ENCODE assay signal across 1 cellular context in the genomic region with DNA sequence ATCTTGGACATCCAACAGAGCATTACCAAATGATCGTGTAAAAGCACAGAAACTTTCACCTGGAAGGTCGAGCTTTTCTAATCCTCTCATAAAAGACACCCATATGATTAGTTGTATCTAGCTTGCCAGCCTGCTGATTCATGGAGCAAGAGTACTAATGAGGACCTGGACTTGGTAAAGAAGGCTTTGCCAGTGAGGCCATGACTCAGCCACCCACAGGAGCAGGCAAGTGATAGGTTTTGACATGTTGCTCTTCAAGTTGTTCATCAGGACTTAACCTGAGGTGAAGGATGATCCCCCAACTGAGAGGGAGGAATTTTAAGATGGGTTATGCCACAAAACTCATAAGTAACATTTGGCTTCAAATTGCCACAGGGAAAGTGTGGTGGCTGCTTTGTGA.
TF ChIP-seq lines count a peak whose summit lies in the region.

No MANE protein-coding gene starts in this region.

TF ChIP-seq in GM12878, 131 proteins besides CTCF, POLR2A, EP300 and RAD21 (continued from another document):
- TF ChIP-seq, protein P1, sequence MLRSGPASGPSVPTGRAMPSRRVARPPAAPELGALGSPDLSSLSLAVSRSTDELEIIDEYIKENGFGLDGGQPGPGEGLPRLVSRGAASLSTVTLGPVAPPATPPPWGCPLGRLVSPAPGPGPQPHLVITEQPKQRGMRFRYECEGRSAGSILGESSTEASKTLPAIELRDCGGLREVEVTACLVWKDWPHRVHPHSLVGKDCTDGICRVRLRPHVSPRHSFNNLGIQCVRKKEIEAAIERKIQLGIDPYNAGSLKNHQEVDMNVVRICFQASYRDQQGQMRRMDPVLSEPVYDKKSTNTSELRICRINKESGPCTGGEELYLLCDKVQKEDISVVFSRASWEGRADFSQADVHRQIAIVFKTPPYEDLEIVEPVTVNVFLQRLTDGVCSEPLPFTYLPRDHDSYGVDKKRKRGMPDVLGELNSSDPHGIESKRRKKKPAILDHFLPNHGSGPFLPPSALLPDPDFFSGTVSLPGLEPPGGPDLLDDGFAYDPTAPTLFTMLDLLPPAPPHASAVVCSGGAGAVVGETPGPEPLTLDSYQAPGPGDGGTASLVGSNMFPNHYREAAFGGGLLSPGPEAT (IDR thresholded peaks at IDR 0.05; ENCODE audit: low read depth): no peak
- no peak for TF ChIP-seq STAT3 (IDR thresholded peaks at IDR 0.05; ENCODE audit: low read depth, low read length)
- no peak for TF ChIP-seq CBX3 (IDR thresholded peaks at IDR 0.05; ENCODE audit: borderline replicate concordance, low read depth)
- TF ChIP-seq, protein P2, sequence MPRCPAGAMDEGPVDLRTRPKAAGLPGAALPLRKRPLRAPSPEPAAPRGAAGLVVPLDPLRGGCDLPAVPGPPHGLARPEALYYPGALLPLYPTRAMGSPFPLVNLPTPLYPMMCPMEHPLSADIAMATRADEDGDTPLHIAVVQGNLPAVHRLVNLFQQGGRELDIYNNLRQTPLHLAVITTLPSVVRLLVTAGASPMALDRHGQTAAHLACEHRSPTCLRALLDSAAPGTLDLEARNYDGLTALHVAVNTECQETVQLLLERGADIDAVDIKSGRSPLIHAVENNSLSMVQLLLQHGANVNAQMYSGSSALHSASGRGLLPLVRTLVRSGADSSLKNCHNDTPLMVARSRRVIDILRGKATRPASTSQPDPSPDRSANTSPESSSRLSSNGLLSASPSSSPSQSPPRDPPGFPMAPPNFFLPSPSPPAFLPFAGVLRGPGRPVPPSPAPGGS (IDR thresholded peaks at IDR 0.05; ENCODE audit: borderline replicate concordance, insufficient read depth, low read depth, low read length, poor library complexity, severe bottlenecking): no peak
TF ChIP-seq in GM12878: peak in this region for 0.
